1 cellular context compared by ENCODE assay signal in the genomic region with DNA sequence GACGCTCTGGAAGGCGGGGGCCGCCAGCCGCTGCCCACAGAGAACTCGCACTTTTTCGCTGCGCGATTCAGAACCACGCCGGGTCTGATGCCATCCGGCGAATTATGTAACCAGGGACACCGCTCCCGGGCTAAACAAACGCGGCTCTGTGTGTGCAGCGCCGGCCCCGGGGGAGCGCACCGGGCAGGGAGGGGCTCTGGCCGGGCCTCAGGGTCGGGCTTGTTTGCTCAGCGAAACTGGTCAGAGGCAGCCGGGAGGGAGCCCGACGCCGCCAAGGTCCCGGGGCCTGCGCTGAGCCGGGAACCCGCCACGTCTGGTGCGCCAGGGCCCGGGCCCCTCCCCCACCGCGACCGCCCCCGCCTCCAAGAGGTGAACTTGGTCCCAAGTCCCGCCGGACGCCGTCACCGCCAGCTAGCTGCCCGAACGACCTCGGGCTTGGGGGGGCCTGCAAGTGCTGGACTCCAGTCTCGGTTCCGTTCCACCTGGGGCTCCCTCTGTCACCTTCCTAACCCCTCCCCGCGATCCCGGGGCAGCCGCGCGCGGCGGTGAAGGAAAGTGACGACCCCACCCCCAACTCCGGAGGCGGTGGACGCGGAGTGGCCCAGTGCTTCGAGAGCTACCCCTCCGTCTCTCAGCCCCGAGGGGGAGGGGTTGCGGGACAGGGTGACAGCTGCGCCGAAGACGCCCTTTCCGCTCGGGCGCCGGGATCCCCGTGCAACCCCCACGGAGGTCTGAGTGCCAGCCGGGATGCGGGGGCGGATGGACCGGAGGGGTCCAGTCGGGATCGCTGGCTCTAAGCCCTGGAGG.
TF ChIP-seq lines count a peak whose summit lies in the region.

No MANE protein-coding gene starts in this region.

TF ChIP-seq in K562, 482 proteins besides CTCF, POLR2A, EP300 and RAD21 (continued from another document and continues in another):
- no peak for TF ChIP-seq SRSF1 (IDR thresholded peaks at IDR 0.05; ENCODE audit: low read depth, low read length)
- peak; percentile 89 for TF ChIP-seq EGR1 (conservative IDR thresholded peaks at IDR 0.05)
- TF ChIP-seq U2AF1 (optimal IDR thresholded peaks at IDR 0.05; ENCODE audit: low read depth, low read length) = peak; percentile 37
- peak; percentile 42 for TF ChIP-seq LCOR (CRISPR knock-in tag; IDR thresholded peaks at IDR 0.05)
- no peak for TF ChIP-seq NCOA6 (IDR thresholded peaks at IDR 0.05)
- TF ChIP-seq, protein P1, sequence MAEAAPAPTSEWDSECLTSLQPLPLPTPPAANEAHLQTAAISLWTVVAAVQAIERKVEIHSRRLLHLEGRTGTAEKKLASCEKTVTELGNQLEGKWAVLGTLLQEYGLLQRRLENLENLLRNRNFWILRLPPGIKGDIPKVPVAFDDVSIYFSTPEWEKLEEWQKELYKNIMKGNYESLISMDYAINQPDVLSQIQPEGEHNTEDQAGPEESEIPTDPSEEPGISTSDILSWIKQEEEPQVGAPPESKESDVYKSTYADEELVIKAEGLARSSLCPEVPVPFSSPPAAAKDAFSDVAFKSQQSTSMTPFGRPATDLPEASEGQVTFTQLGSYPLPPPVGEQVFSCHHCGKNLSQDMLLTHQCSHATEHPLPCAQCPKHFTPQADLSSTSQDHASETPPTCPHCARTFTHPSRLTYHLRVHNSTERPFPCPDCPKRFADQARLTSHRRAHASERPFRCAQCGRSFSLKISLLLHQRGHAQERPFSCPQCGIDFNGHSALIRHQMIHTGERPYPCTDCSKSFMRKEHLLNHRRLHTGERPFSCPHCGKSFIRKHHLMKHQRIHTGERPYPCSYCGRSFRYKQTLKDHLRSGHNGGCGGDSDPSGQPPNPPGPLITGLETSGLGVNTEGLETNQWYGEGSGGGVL (CRISPR knock-in tag; IDR thresholded peaks at IDR 0.05) = no peak
- TF ChIP-seq ZNF699 (CRISPR knock-in tag; IDR thresholded peaks at IDR 0.05; ENCODE audit: insufficient replicate concordance) = no peak
- TF ChIP-seq CBFB (CRISPR knock-in tag; IDR thresholded peaks at IDR 0.05) = no peak
- TF ChIP-seq NR3C1 (CRISPR knock-in tag; IDR thresholded peaks at IDR 0.05) = no peak; the same call in 1 of the 2 replicates
- TF ChIP-seq ZNF217 (CRISPR knock-in tag; IDR thresholded peaks at IDR 0.05) = no peak
- 0 out of 2 replicates have a peak, but pooled peaks have one; percentile 11 for TF ChIP-seq CBX1 (IDR thresholded peaks at IDR 0.05; ENCODE audit: low read depth)
- no peak for TF ChIP-seq TGIF2 (CRISPR knock-in tag; IDR thresholded peaks at IDR 0.05)
- no peak for TF ChIP-seq HNRNPK (IDR thresholded peaks at IDR 0.05; ENCODE audit: low read depth, low read length, poor library complexity, severe bottlenecking)
- TF ChIP-seq, protein P2, sequence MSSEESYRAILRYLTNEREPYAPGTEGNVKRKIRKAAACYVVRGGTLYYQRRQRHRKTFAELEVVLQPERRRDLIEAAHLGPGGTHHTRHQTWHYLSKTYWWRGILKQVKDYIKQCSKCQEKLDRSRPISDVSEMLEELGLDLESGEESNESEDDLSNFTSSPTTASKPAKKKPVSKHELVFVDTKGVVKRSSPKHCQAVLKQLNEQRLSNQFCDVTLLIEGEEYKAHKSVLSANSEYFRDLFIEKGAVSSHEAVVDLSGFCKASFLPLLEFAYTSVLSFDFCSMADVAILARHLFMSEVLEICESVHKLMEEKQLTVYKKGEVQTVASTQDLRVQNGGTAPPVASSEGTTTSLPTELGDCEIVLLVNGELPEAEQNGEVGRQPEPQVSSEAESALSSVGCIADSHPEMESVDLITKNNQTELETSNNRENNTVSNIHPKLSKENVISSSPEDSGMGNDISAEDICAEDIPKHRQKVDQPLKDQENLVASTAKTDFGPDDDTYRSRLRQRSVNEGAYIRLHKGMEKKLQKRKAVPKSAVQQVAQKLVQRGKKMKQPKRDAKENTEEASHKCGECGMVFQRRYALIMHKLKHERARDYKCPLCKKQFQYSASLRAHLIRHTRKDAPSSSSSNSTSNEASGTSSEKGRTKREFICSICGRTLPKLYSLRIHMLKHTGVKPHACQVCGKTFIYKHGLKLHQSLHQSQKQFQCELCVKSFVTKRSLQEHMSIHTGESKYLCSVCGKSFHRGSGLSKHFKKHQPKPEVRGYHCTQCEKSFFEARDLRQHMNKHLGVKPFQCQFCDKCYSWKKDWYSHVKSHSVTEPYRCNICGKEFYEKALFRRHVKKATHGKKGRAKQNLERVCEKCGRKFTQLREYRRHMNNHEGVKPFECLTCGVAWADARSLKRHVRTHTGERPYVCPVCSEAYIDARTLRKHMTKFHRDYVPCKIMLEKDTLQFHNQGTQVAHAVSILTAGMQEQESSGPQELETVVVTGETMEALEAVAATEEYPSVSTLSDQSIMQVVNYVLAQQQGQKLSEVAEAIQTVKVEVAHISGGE (CRISPR knock-in tag; IDR thresholded peaks at IDR 0.05) = peak; percentile 22 to 41 (median 22); a peak in 3 of 6 replicates
- TF ChIP-seq SMARCA5 (IDR thresholded peaks at IDR 0.05) = 0 out of 2 replicates have a peak, but pooled peaks have one; percentile 47
- no peak for TF ChIP-seq MEF2A (IDR thresholded peaks at IDR 0.05; ENCODE audit: control insufficient read depth, low read depth, low read length)
- TF ChIP-seq, protein P3, sequence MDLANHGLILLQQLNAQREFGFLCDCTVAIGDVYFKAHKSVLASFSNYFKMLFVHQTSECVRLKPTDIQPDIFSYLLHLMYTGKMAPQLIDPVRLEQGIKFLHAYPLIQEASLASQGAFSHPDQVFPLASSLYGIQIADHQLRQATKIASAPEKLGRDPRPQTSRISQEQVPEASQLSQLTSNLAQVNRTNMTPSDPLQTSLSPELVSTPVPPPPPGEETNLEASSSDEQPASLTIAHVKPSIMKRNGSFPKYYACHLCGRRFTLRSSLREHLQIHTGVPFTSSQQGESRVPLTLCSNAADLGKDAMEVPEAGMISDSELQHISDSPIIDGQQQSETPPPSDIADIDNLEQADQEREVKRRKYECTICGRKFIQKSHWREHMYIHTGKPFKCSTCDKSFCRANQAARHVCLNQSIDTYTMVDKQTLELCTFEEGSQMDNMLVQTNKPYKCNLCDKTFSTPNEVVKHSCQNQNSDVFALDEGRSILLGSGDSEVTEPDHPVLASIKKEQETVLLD (IDR thresholded peaks at IDR 0.05) = peak; percentile 28; the same call in 1 of the 2 replicates
- TF ChIP-seq NCOR1 (IDR thresholded peaks at IDR 0.05) = peak; percentile 25; the same call in 1 of the 2 replicates
- TF ChIP-seq, protein P4, sequence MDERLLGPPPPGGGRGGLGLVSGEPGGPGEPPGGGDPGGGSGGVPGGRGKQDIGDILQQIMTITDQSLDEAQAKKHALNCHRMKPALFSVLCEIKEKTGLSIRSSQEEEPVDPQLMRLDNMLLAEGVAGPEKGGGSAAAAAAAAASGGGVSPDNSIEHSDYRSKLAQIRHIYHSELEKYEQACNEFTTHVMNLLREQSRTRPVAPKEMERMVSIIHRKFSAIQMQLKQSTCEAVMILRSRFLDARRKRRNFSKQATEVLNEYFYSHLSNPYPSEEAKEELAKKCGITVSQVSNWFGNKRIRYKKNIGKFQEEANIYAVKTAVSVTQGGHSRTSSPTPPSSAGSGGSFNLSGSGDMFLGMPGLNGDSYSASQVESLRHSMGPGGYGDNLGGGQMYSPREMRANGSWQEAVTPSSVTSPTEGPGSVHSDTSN (CRISPR knock-in tag; IDR thresholded peaks at IDR 0.05; ENCODE audit: low read depth) = no peak
- TF ChIP-seq, protein P4 (tag; conservative IDR thresholded peaks at IDR 0.05; ENCODE audit: low read depth) = no peak
- no peak for TF ChIP-seq ZNF561 (CRISPR knock-in tag; conservative IDR thresholded peaks at IDR 0.05)
- TF ChIP-seq RBM14 (IDR thresholded peaks at IDR 0.05; ENCODE audit: borderline replicate concordance, insufficient read depth, low read depth, low read length) = no peak
- TF ChIP-seq, protein P5, sequence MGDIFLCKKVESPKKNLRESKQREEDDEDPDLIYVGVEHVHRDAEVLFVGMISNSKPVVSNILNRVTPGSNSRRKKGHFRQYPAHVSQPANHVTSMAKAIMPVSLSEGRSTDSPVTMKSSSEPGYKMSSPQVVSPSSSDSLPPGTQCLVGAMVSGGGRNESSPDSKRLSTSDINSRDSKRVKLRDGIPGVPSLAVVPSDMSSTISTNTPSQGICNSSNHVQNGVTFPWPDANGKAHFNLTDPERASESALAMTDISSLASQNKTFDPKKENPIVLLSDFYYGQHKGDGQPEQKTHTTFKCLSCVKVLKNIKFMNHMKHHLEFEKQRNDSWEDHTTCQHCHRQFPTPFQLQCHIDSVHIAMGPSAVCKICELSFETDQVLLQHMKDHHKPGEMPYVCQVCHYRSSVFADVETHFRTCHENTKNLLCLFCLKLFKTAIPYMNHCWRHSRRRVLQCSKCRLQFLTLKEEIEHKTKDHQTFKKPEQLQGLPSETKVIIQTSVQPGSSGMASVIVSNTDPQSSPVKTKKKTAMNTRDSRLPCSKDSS (IDR thresholded peaks at IDR 0.05; ENCODE audit: low read depth, partially characterized antibody) = no peak
- TF ChIP-seq, protein P6, sequence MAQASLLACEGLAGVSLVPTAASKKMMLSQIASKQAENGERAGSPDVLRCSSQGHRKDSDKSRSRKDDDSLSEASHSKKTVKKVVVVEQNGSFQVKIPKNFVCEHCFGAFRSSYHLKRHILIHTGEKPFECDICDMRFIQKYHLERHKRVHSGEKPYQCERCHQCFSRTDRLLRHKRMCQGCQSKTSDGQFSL (CRISPR knock-in tag; IDR thresholded peaks at IDR 0.05) = peak; percentile 90
- TF ChIP-seq, protein P6 (tag; IDR thresholded peaks at IDR 0.05) = no peak
- no peak for TF ChIP-seq PRPF4 (IDR thresholded peaks at IDR 0.05; ENCODE audit: insufficient read depth, low read depth, low read length, poor library complexity, severe bottlenecking)
- peak; percentile 54 for TF ChIP-seq SMAD4 (CRISPR knock-in tag; conservative IDR thresholded peaks at IDR 0.05)
- TF ChIP-seq XRCC5 (IDR thresholded peaks at IDR 0.05; ENCODE audit: low read depth, low read length) = no peak
- TF ChIP-seq ZNF764 (CRISPR knock-in tag; IDR thresholded peaks at IDR 0.05; ENCODE audit: low read depth) = no peak
- no peak for TF ChIP-seq SETDB1 (IDR thresholded peaks at IDR 0.05; ENCODE audit: low read length)
- 0 out of 2 replicates have a peak, but pooled peaks have one; percentile 43 for TF ChIP-seq MTA3 (IDR thresholded peaks at IDR 0.05; ENCODE audit: borderline replicate concordance)
- no peak for TF ChIP-seq PTBP1 (IDR thresholded peaks at IDR 0.05; ENCODE audit: low read depth, low read length)
- TF ChIP-seq DNMT1 (IDR thresholded peaks at IDR 0.05) = no peak
- 0 out of 2 replicates have a peak, but pooled peaks have one; percentile 26 for TF ChIP-seq SUPT5H (IDR thresholded peaks at IDR 0.05)
- no peak for TF ChIP-seq RFX1 (IDR thresholded peaks at IDR 0.05)
- TF ChIP-seq MTF1 (CRISPR knock-in tag; IDR thresholded peaks at IDR 0.05; ENCODE audit: borderline replicate concordance) = no peak
- TF ChIP-seq BRCA1 (IDR thresholded peaks at IDR 0.05) = no peak
- no peak for TF ChIP-seq BRCA1 (CRISPR knock-in tag; IDR thresholded peaks at IDR 0.05)
- 0 out of 2 replicates have a peak, but pooled peaks have one; percentile 52 for TF ChIP-seq BRD4 (IDR thresholded peaks at IDR 0.05)
- TF ChIP-seq, protein P7, sequence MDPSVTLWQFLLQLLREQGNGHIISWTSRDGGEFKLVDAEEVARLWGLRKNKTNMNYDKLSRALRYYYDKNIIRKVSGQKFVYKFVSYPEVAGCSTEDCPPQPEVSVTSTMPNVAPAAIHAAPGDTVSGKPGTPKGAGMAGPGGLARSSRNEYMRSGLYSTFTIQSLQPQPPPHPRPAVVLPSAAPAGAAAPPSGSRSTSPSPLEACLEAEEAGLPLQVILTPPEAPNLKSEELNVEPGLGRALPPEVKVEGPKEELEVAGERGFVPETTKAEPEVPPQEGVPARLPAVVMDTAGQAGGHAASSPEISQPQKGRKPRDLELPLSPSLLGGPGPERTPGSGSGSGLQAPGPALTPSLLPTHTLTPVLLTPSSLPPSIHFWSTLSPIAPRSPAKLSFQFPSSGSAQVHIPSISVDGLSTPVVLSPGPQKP (CRISPR knock-in tag; IDR thresholded peaks at IDR 0.05) = no peak
- peak; percentile 54 for TF ChIP-seq RBM22 (IDR thresholded peaks at IDR 0.05; ENCODE audit: low read depth, low read length, poor library complexity, severe bottlenecking)
- TF ChIP-seq CHD2 (IDR thresholded peaks at IDR 0.05; ENCODE audit: low read depth, low read length) = no peak
- TF ChIP-seq SMARCB1 (IDR thresholded peaks at IDR 0.05; ENCODE audit: insufficient read length, low read depth) = no peak
- no peak for TF ChIP-seq TAF15 (IDR thresholded peaks at IDR 0.05; ENCODE audit: low read depth, low read length)
- TF ChIP-seq MEF2D (tag; conservative IDR thresholded peaks at IDR 0.05; ENCODE audit: low read depth) = no peak
- 0 out of 2 replicates have a peak, but pooled peaks have one; percentile 29 for TF ChIP-seq HNRNPL (IDR thresholded peaks at IDR 0.05; ENCODE audit: low read depth, low read length)
- no peak for TF ChIP-seq TRIM24 (IDR thresholded peaks at IDR 0.05)
- TF ChIP-seq HDAC3 (IDR thresholded peaks at IDR 0.05; ENCODE audit: borderline replicate concordance, partially characterized antibody) = no peak
- no peak for TF ChIP-seq ZNF408 (CRISPR knock-in tag; IDR thresholded peaks at IDR 0.05; ENCODE audit: low read depth)
- TF ChIP-seq HNRNPH1 (optimal IDR thresholded peaks at IDR 0.05; ENCODE audit: low read depth, low read length) = no peak
- peak; percentile 68 to 72; a peak in 3 of 4 replicates for TF ChIP-seq SIN3A (IDR thresholded peaks at IDR 0.05; ENCODE audit: borderline replicate concordance in 2 of 2, control insufficient read depth in 1 of 2, low read depth in 2 of 2, low read length in 2 of 2)
